Comparison of ENCODE assay signal across 18 cellular contexts in genomic region chr16:75792781-75793180, GRCh38.
"Had no signal": no experiment of that assay in that cellular context is flagged by ENCODE, and none has a peak within 500 bp of the region (broad histone marks: within the 10 kb centered on the region; RNA-seq: fewer than 3 reads in every experiment).

No MANE protein-coding gene starts in this region.

- H3K36me3 ChIP-seq: heart left ventricle, neutrophil, right atrium auricular region, sigmoid colon, tibial nerve, upper lobe of right lung, vagina had no signal

- H3K9me3 ChIP-seq: heart left ventricle, neutrophil, right atrium auricular region, sigmoid colon, testis, tibial nerve, upper lobe of right lung, vagina had no signal

- H3K4me3 ChIP-seq: heart left ventricle, right atrium auricular region, sigmoid colon, skin epidermis, testis, tibial nerve, upper lobe of right lung, vagina had no signal

- H3K27me3 ChIP-seq: neutrophil, right atrium auricular region, testis, tibial nerve, vagina had no signal

- H3K9me3 Mint-ChIP-seq: nephron progenitor cell; stimulated activated naive CD8-positive, alpha-beta T cell treated with anti-CD3 and anti-CD28 coated beads, Interleukin-15, amount 100 ng/mL, for 72 hours had no signal

- H3K27ac Mint-ChIP-seq: naive thymus-derived CD4-positive, alpha-beta T cell; nephron progenitor cell; stimulated activated naive B cell treated with anti-CD40 and anti-IgM and Interleukin-4, amounts not matched to agents 10 μg/mL and 1 μg/mL and 100 μg/mL, for 72 hours; stimulated activated naive CD8-positive, alpha-beta T cell treated with anti-CD3 and anti-CD28 coated beads, Interleukin-15, amount 100 ng/mL, for 72 hours had no signal

- H3K4me1 ChIP-seq: heart left ventricle, right atrium auricular region, sigmoid colon, testis, tibial nerve, upper lobe of right lung, vagina had no signal

- H3K36me3 Mint-ChIP-seq: naive thymus-derived CD4-positive, alpha-beta T cell; stimulated activated naive B cell treated with anti-CD40 and anti-IgM and Interleukin-4, amounts not matched to agents 10 μg/mL and 1 μg/mL and 100 μg/mL, for 72 hours had no signal

- DNase-seq: effector CD8-positive, alpha-beta T cell; heart left ventricle; hippocampal formation; naive thymus-derived CD4-positive, alpha-beta T cell; nephron progenitor cell; sigmoid colon; stimulated activated CD4-positive, alpha-beta T cell treated with anti-CD3 and anti-CD28 coated beads, Interleukin-2, amount 100 ng/mL, for 24 hours; stimulated activated CD4-positive, alpha-beta T cell treated with anti-CD3 and anti-CD28 coated beads, Interleukin-4, amount 100 ng/mL, for 4 hours; stimulated activated naive B cell treated with anti-CD40 and anti-IgM and Interleukin-4, amounts not matched to agents 10 μg/mL and 1 μg/mL and 100 μg/mL, for 72 hours; stimulated activated naive CD8-positive, alpha-beta T cell treated with anti-CD3 and anti-CD28 coated beads, Interleukin-15, amount 100 ng/mL, for 72 hours; testis; upper lobe of right lung had no signal

- H3K27ac ChIP-seq: heart left ventricle, neutrophil, right atrium auricular region, sigmoid colon, skin epidermis, testis, tibial nerve, upper lobe of right lung, vagina had no signal

- H3K4me1 Mint-ChIP-seq: naive thymus-derived CD4-positive, alpha-beta T cell; stimulated activated naive B cell treated with anti-CD40 and anti-IgM and Interleukin-4, amounts not matched to agents 10 μg/mL and 1 μg/mL and 100 μg/mL, for 72 hours; stimulated activated naive CD8-positive, alpha-beta T cell treated with anti-CD3 and anti-CD28 coated beads, Interleukin-15, amount 100 ng/mL, for 72 hours had no signal

- H3K4me3 Mint-ChIP-seq: naive thymus-derived CD4-positive, alpha-beta T cell; nephron progenitor cell; stimulated activated naive B cell treated with anti-CD40 and anti-IgM and Interleukin-4, amounts not matched to agents 10 μg/mL and 1 μg/mL and 100 μg/mL, for 72 hours; stimulated activated naive CD8-positive, alpha-beta T cell treated with anti-CD3 and anti-CD28 coated beads, Interleukin-15, amount 100 ng/mL, for 72 hours had no signal

- FAIRE-seq: frontal cortex had no signal
